In genomic region chr4:189869236-189869635, GRCh38 we compare ENCODE assay signal across 9 cellular contexts.
"Had no signal": no experiment of that assay in that cellular context is flagged by ENCODE, and none has a peak within 500 bp of the region (broad histone marks: within the 10 kb centered on the region; RNA-seq: fewer than 3 reads in every experiment).

No MANE protein-coding gene starts in this region.

- DNase-seq: IMR-90, KBM-7, KG1 had no signal

- H3K9me3 Mint-ChIP-seq: IgD-negative memory B cell had no signal

- H3K9ac ChIP-seq: KMS-11 had no signal

- H3K4me3 ChIP-seq: K562 had no signal

- H3K27me3 Mint-ChIP-seq: IgD-negative memory B cell had no signal

- H3K4me1 Mint-ChIP-seq: IgD-negative memory B cell had no signal

- H3K27ac ChIP-seq: HL-60, KMS-11 had no signal

- H3K27ac Mint-ChIP-seq: IgD-negative memory B cell had no signal

- FAIRE-seq: HepG2, HTR-8/SVneo, K562 had no signal

- H3K4me2 ChIP-seq: KMS-11 had no signal

- ATAC-seq: HepG2, K562 had no signal
